In the genomic region with DNA sequence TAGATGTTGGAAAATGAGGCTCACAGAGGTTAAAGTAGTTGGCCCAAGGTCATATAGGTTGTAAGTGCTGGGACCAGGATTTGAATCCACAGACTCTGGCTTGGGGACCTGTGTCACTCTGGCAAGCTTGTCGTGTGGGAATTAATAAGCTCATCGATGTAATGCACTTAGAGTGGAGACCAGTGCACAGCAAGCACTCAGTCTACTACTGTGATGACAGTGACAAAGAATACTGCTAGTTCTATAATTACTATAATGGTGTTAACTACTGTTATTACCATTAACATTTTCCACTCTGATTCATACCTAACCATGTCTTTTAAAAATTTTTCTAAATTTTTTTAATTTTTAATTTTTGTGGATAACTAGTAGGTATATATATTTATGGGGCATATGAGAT, we compare ENCODE assay signal across 19 cellular contexts. TPM values are rescaled to one million over a fixed set of nuclear protein-coding genes. Genes with fewer than 3 reads are reported as not detected.
DNase-seq lines count a peak whose midpoint lies in the region; ATAC-seq lines count a peak whose summit lies in the region.
"Had no signal": no experiment of that assay in that cellular context is flagged by ENCODE, and none has a peak within 500 bp of the region (broad histone marks: within the 10 kb centered on the region; RNA-seq: fewer than 3 reads in every experiment).

No MANE protein-coding gene starts in this region.

- H3K4me1 ChIP-seq in GM23248 (ENCODE audit: insufficient read depth): peaks cover 17% of the 10 kb centered on the region

- in situ Hi-C loops in GM23248 (cut with MboI): no loop called here

- H3K9ac ChIP-seq in GM23248: no peak overlapping the region
- H3K9ac ChIP-seq: SK-N-SH had no signal

- H3K9me3 ChIP-seq in GM23248 (ENCODE audit: low read depth): no peaks in the 10 kb centered on the region
- H3K9me3 ChIP-seq: sigmoid colon, SK-N-SH had no signal

- no peak overlapping the region for H3K4me3 ChIP-seq in GM23248
- H3K4me3 ChIP-seq: sigmoid colon had no signal

- ATAC-seq in left ventricle myocardium superior (peak; percentile 23), left cardiac atrium (no peak), HG03378 (IDR thresholded peaks at IDR 0.05; ENCODE audit: unreplicated experiment) (peak; percentile 50)
- peak; percentile 85 for ATAC-seq in stimulated activated naive CD8-positive, alpha-beta T cell treated with anti-CD3 and anti-CD28 coated beads, Interleukin-15, Interleukin-2, amounts not matched to agents 100 U/mL and 50 U/mL, for 24 hours

- no peak overlapping the region for H2AFZ ChIP-seq in GM23248

- H3F3A ChIP-seq in GM23248 (ENCODE audit: insufficient read depth): 0 out of 2 replicates have a peak, but pooled peaks cover 4% of the 10 kb centered on the region

- intact Hi-C loops in left ventricle myocardium superior (cut with micrococcal nuclease) (no loop called here), left cardiac atrium (cut with DNase I) (no loop called here)

- 98 to 100% methylated on average over 2 of the region's 2 CpGs for WGBS in GM23248 (ENCODE audit: low coverage in 1 of 2, low lambda C conversion rate in 2 of 2, missing lambda C conversion rate in 2 of 2), 2 experiments

- H3K27ac ChIP-seq in GM23248: no peak overlapping the region
- H3K27ac ChIP-seq: 22Rv1, brain microvascular endothelial cell, sigmoid colon had no signal

- no peaks in the 10 kb centered on the region for H3K27me3 ChIP-seq in GM23248 (replicated peaks; ENCODE audit: insufficient read depth)
- H3K27me3 ChIP-seq: brain microvascular endothelial cell, sigmoid colon had no signal

- DNase-seq in NCI-H82 (lab: John Stamatoyannopoulos, UW) (peak; percentile 53), NCI-H82 treated with DMSO at 0.1 percent for 48 hours (lab: John Stamatoyannopoulos, UW; ENCODE audit: unreplicated experiment) (no peak), left ventricle myocardium superior (no peak), left cardiac atrium (no peak), GM23248 (no peak)
- no peak for DNase-seq in stimulated activated naive CD8-positive, alpha-beta T cell treated with anti-CD3 and anti-CD28 coated beads, Interleukin-15, Interleukin-2, amounts not matched to agents 100 U/mL and 50 U/mL, for 24 hours
- no peak for DNase-seq in effector CD4-positive, alpha-beta T cell
- DNase-seq: activated CD4-positive, alpha-beta T cell treated with anti-CD3 and anti-CD28 coated beads, Interleukin-2, amount 50 U/mL, for 1 hour; brain microvascular endothelial cell; CD4-positive, alpha-beta T cell; GOT3; NCI-H1930; NCI-H748 treated with DMSO at 0.1 percent for 48 hours; OCI-M1; sigmoid colon; SK-N-SH; stimulated activated CD8-positive, alpha-beta memory T cell treated with anti-CD3 and anti-CD28 coated beads, Interleukin-4, amount 100 ng/mL, for 48 hours had no signal

- H4K20me1 ChIP-seq in GM23248 (ENCODE audit: insufficient read depth): 0 out of 2 replicates have a peak, but pooled peaks cover 5% of the 10 kb centered on the region

- H3K9me2 ChIP-seq in GM23248 (ENCODE audit: insufficient read depth): no peaks in the 10 kb centered on the region
- H3K9me2 ChIP-seq: SK-N-SH had no signal

- no peaks in the 10 kb centered on the region for H3K36me3 ChIP-seq in GM23248 (ENCODE audit: low read depth)
- H3K36me3 ChIP-seq: brain microvascular endothelial cell, sigmoid colon had no signal

- H3K79me2 ChIP-seq in GM23248 (ENCODE audit: insufficient read depth): peaks cover 99% of the 10 kb centered on the region

- H3K4me2 ChIP-seq in GM23248 (ENCODE audit: unreplicated experiment): no peak overlapping the region
- H3K4me2 ChIP-seq: SK-N-SH had no signal

RNA-seq across cellular contexts. Expression of gene PAM, which starts 12.8 kb away (rescaled TPM):
- total RNA-seq in left ventricle myocardium superior (1,055 TPM), left cardiac atrium (1,000 to 10,000 TPM; 2,389 to 3,652 TPM)
- total RNA-seq in GM23248 (2014; rRNA removed; shearing (Covaris generic)): 460 and 499 TPM in 2 replicates
- 429 and 430 TPM in 2 replicates for polyA plus RNA-seq in GM23248 (2016; fragmentation: Nextera tagmentation; extraction: Ambion mirVana)

Comparison
In these comparisons a context has a peak if more than half of its experiments do, and no peak if none do; other contexts are left out.
1. ATAC-seq: peak in left ventricle myocardium superior (single experiment), HG03378 (single experiment) and stimulated activated naive CD8-positive, alpha-beta T cell treated with anti-CD3 and anti-CD28 coated beads, Interleukin-15, Interleukin-2, amounts not matched to agents 100 U/mL and 50 U/mL, for 24 hours (single experiment); none in left cardiac atrium (0 of 2).